11 cellular contexts compared by ENCODE assay signal in the genomic region with DNA sequence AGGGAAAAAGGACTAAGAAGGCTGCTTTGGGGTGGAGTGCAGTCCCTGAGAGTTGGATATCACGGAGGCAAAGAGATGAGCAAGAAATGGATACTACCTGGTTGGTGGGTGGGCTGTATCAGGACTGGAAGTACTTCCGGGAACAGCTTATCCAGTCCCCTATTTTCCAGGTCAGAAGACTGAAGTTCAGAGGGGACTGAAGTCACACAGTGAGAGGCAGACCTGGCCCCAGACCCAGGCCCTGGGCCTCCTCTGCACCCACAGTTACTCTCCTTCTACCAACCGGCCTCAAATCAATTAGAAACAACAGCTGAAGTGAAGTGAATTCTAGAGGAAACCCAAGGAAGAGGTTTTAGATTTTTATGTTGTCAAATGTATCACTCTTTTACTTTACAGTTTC.
"Had no signal": no experiment of that assay in that cellular context is flagged by ENCODE, and none has a peak within 500 bp of the region (broad histone marks: within the 10 kb centered on the region; RNA-seq: fewer than 3 reads in every experiment).

No MANE protein-coding gene starts in this region.

- H3K4me3 ChIP-seq: GM23248, GM23338, HAP-1 had no signal

- H3K36me3 ChIP-seq: HAP-1 had no signal

- ATAC-seq: HCT116 had no signal

- FAIRE-seq: H1, H54 had no signal

- H3K4me1 ChIP-seq: HAP-1 had no signal

- H3K4me2 ChIP-seq: GM23338 had no signal

- H3K9me3 Mint-ChIP-seq: GM23338, H9, HFFc6 had no signal

- H3K27ac ChIP-seq: GM23248 had no signal

- DNase-seq: GOT3, H7, H9, HCEC 1CT, HFFc6 had no signal

- H3K27ac Mint-ChIP-seq: GM23338, H9, HFFc6 had no signal

- H3K4me3 Mint-ChIP-seq: GM23338, H9, HFFc6 had no signal

- H3K9me3 ChIP-seq: HAP-1 had no signal

- H3K9ac ChIP-seq: GM23248 had no signal

- H2AFZ ChIP-seq: GM23248, GM23338 had no signal
